Comparison of ENCODE assay signal across 10 cellular contexts in genomic region chr2:60831921-60832320, GRCh38.
"Had no signal": no experiment of that assay in that cellular context is flagged by ENCODE, and none has a peak within 500 bp of the region (broad histone marks: within the 10 kb centered on the region; RNA-seq: fewer than 3 reads in every experiment).

No MANE protein-coding gene starts in this region.

- H3K27ac ChIP-seq: GM23248 had no signal

- H3K4me3 ChIP-seq: GM23248, GM23338, HAP-1 had no signal

- FAIRE-seq: H1, H54 had no signal

- H3K9me3 ChIP-seq: HAP-1 had no signal

- H3K4me2 ChIP-seq: GM23338 had no signal

- H3K9me3 Mint-ChIP-seq: GM23338, H9 had no signal

- H3K4me1 ChIP-seq: HAP-1 had no signal

- H3K4me3 Mint-ChIP-seq: GM23338, H9, HFFc6 had no signal

- H3K9ac ChIP-seq: GM23248 had no signal

- H3K27ac Mint-ChIP-seq: GM23338, H9, HFFc6 had no signal

- H2AFZ ChIP-seq: GM23248, GM23338 had no signal

- H3K36me3 ChIP-seq: HAP-1 had no signal

- ATAC-seq: GM23338, HCT116 had no signal

- DNase-seq: GM23248, GOT3, H7, H9, HFFc6 had no signal
